Comparison of ENCODE assay signal across 26 cellular contexts in genomic region chr6:97473979-97474378, GRCh38.
"Had no signal": no experiment of that assay in that cellular context is flagged by ENCODE, and none has a peak within 500 bp of the region (broad histone marks: within the 10 kb centered on the region; RNA-seq: fewer than 3 reads in every experiment).

No MANE protein-coding gene starts in this region.

- H3K27ac ChIP-seq: dorsolateral prefrontal cortex, heart left ventricle, parathyroid adenoma, psoas muscle, spleen, thoracic aorta, transverse colon had no signal

- H3K9ac ChIP-seq: parathyroid adenoma had no signal

- H3K4me1 Mint-ChIP-seq: naive B cell; nephron; stimulated activated naive B cell treated with anti-CD40 and anti-IgM and Interleukin-4, amounts not matched to agents 10 μg/mL and 1 μg/mL and 100 μg/mL, for 72 hours; stimulated activated naive CD8-positive, alpha-beta T cell treated with anti-CD3 and anti-CD28 coated beads, Interleukin-15, amount 100 ng/mL, for 72 hours had no signal

- ATAC-seq: esophagus mucosa; heart left ventricle; left colon; left ventricle myocardium superior; psoas muscle; sciatic nerve; stimulated activated naive B cell treated with anti-CD40 and anti-IgM and Interleukin-4, amounts not matched to agents 10 μg/mL and 1 μg/mL and 100 μg/mL, for 72 hours; stimulated activated naive CD8-positive, alpha-beta T cell treated with anti-CD3 and anti-CD28 coated beads, Interleukin-15, amount 100 ng/mL, for 72 hours had no signal

- DNase-seq: cortex of kidney; dorsolateral prefrontal cortex; effector CD8-positive, alpha-beta T cell; heart left ventricle; hippocampal formation; left colon; left ventricle myocardium superior; mesenchymal stem cell; naive B cell; psoas muscle; retina; spleen; stimulated activated CD4-positive, alpha-beta T cell treated with anti-CD3 and anti-CD28 coated beads, Interleukin-15, amount 100 ng/mL, for 24 hours; stimulated activated CD4-positive, alpha-beta T cell treated with anti-CD3 and anti-CD28 coated beads, Interleukin-1b, Interleukin-23, amount 100 ng/mL, for 48 hours; stimulated activated CD4-positive, alpha-beta T cell treated with anti-CD3 and anti-CD28 coated beads, Interleukin-4, amount 100 ng/mL, for 24 hours; stimulated activated naive B cell treated with anti-CD40 and anti-IgM and Interleukin-4, amounts not matched to agents 10 μg/mL and 1 μg/mL and 100 μg/mL, for 72 hours; stimulated activated naive CD8-positive, alpha-beta T cell treated with anti-CD3 and anti-CD28 coated beads, Interleukin-15, amount 100 ng/mL, for 72 hours; transverse colon had no signal

- H3K36me3 ChIP-seq: heart left ventricle, spleen, thoracic aorta, transverse colon had no signal

- H2AFZ ChIP-seq: parathyroid adenoma had no signal

- H3K79me2 ChIP-seq: parathyroid adenoma had no signal

- H3K9me3 Mint-ChIP-seq: stimulated activated naive CD8-positive, alpha-beta T cell treated with anti-CD3 and anti-CD28 coated beads, Interleukin-15, amount 100 ng/mL, for 72 hours had no signal

- H3K4me3 ChIP-seq: heart left ventricle, lung, psoas muscle, spleen, thoracic aorta, transverse colon had no signal

- H3K4me1 ChIP-seq: heart left ventricle, parathyroid adenoma, psoas muscle, spleen, transverse colon had no signal

- H3K9me3 ChIP-seq: psoas muscle, spleen, thoracic aorta, transverse colon had no signal

- H3K27ac Mint-ChIP-seq: naive B cell; nephron; stimulated activated naive B cell treated with anti-CD40 and anti-IgM and Interleukin-4, amounts not matched to agents 10 μg/mL and 1 μg/mL and 100 μg/mL, for 72 hours; stimulated activated naive CD8-positive, alpha-beta T cell treated with anti-CD3 and anti-CD28 coated beads, Interleukin-15, amount 100 ng/mL, for 72 hours had no signal

- H3K27me3 Mint-ChIP-seq: naive B cell; stimulated activated naive CD8-positive, alpha-beta T cell treated with anti-CD3 and anti-CD28 coated beads, Interleukin-15, amount 100 ng/mL, for 72 hours had no signal

- H3K4me3 Mint-ChIP-seq: naive B cell; nephron; stimulated activated naive B cell treated with anti-CD40 and anti-IgM and Interleukin-4, amounts not matched to agents 10 μg/mL and 1 μg/mL and 100 μg/mL, for 72 hours; stimulated activated naive CD8-positive, alpha-beta T cell treated with anti-CD3 and anti-CD28 coated beads, Interleukin-15, amount 100 ng/mL, for 72 hours had no signal

- FAIRE-seq: endometrium, frontal cortex had no signal

- H3K27me3 ChIP-seq: dorsolateral prefrontal cortex, heart left ventricle, spleen, transverse colon had no signal

- H3K36me3 Mint-ChIP-seq: naive B cell; stimulated activated naive B cell treated with anti-CD40 and anti-IgM and Interleukin-4, amounts not matched to agents 10 μg/mL and 1 μg/mL and 100 μg/mL, for 72 hours had no signal
